In the genomic region with DNA sequence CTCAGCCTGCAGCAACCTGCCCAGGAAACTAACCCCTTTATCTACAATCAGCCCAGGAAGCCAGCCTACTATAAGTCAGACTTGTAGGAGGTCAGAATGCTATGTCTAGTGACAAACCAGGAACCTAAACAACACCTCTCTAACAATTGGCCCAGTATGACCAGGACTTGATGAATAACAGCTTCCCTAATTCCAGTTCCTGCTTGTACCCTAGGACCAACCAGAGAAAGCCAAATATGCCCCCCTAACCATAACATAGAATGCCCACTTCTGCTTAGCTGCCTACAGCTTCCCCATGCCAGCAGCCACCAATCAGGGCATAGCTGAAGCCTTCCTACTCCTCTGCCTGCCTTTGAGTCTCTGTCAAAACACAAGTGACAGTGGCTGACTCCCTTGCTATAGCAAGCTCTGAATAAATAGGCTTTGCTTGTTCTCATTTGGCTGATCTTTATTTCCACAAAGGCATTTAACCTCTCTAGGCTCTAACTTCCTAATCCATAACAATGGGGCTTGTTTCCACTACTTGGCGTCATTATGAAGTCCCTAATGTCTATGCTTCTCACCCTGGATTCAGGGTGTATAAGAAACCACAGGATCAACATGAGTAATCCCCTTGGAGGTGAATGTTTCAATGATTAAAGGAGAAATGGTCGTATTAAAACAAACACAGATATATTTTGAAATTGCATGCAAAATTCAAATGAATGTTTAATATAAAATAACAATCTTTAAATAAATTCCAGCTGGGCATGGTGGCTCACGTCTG, we compare ENCODE assay signal across 16 cellular contexts.
DNase-seq lines count a peak whose midpoint lies in the region; ATAC-seq and TF ChIP-seq lines count a peak whose summit lies in the region.
"Had no signal": no experiment of that assay in that cellular context is flagged by ENCODE, and none has a peak within 500 bp of the region (broad histone marks: within the 10 kb centered on the region; RNA-seq: fewer than 3 reads in every experiment).

No MANE protein-coding gene starts in this region.

- peak overlapping the region; percentile 19 for H3K27ac Mint-ChIP-seq in activated naive CD8-positive, alpha-beta T cell treated with anti-CD3 and anti-CD28 coated beads for 36 hours
- no peak overlapping the region for H3K27ac Mint-ChIP-seq in activated naive CD8-positive, alpha-beta T cell treated with anti-CD3 and anti-CD28 coated beads, Interleukin-2, amount 50 U/mL, for 24 hours

- H3K4me1 ChIP-seq in Panc1 (ENCODE audit: control insufficient read depth, insufficient read depth, low read length): no peaks in the 10 kb centered on the region
- H3K4me1 ChIP-seq: gastroesophageal sphincter, parathyroid adenoma, testis had no signal

- peaks cover 2% of the 10 kb centered on the region for H3K9me3 Mint-ChIP-seq in activated naive CD8-positive, alpha-beta T cell treated with anti-CD3 and anti-CD28 coated beads for 36 hours
- H3K9me3 Mint-ChIP-seq in activated naive CD8-positive, alpha-beta T cell treated with anti-CD3 and anti-CD28 coated beads, Interleukin-2, amount 50 U/mL, for 24 hours: peaks cover 5% of the 10 kb centered on the region

- no peaks in the 10 kb centered on the region for H3K36me3 ChIP-seq in Panc1 (ENCODE audit: control insufficient read depth, insufficient read depth, low read length)

- no peak overlapping the region for H3K4me3 Mint-ChIP-seq in activated naive CD8-positive, alpha-beta T cell treated with anti-CD3 and anti-CD28 coated beads for 36 hours
- no peak overlapping the region for H3K4me3 Mint-ChIP-seq in activated naive CD8-positive, alpha-beta T cell treated with anti-CD3 and anti-CD28 coated beads, Interleukin-2, amount 50 U/mL, for 24 hours

- no peaks in the 10 kb centered on the region for H3K27me3 ChIP-seq in Panc1 (ENCODE audit: control insufficient read depth, insufficient read depth, low read length)
- H3K27me3 ChIP-seq: dorsolateral prefrontal cortex, gastroesophageal sphincter, testis had no signal

- BruUV-seq in Panc1 (replicated peaks; lab: Mats Ljungman, UMichigan): no TSS peak

- CTCF ChIA-PET in Panc1 (lab: Charles Lee): no interaction called here

- DNase-seq in activated naive CD8-positive, alpha-beta T cell treated with anti-CD3 and anti-CD28 coated beads for 36 hours: no peak
- no peak for DNase-seq in activated naive CD8-positive, alpha-beta T cell treated with anti-CD3 and anti-CD28 coated beads, Interleukin-2, amount 50 U/mL, for 24 hours
- DNase-seq in Panc1 (ENCODE audit: low read depth, low spot score): no peak
- peak; percentile 89 for DNase-seq in fibroblast of peridontal ligament (ENCODE audit: extremely low read depth)
- DNase-seq in sciatic nerve (ENCODE audit: low spot score): no peak
- no peak for DNase-seq in activated T-cell treated with anti-CD3 and anti-CD28 coated beads, Interleukin-2, amount 50 U/mL, for 48 hours
- no peak for DNase-seq in dedifferentiated amniotic fluid mesenchymal stem cell (ENCODE audit: extremely low spot score)
- DNase-seq: 8988T, DMS53, dorsolateral prefrontal cortex, NCI-H2107, testis had no signal

- TF ChIP-seq CTCF in Panc1 (IDR thresholded peaks at IDR 0.05): no peak

- no peak overlapping the region for H3K4me3 ChIP-seq in Panc1 (ENCODE audit: low read depth in 2 of 2, low read length in 2 of 2)
- H3K4me3 ChIP-seq: dorsolateral prefrontal cortex, gastroesophageal sphincter, testis had no signal

- ATAC-seq in activated naive CD8-positive, alpha-beta T cell treated with anti-CD3 and anti-CD28 coated beads, Interleukin-2, amount 50 U/mL, for 24 hours: no peak
- peak; percentile 57; the same call in 1 of the 2 replicates for ATAC-seq in Panc1
- peak; percentile 74 for ATAC-seq in sciatic nerve
- no peak for ATAC-seq in GM18909 (IDR thresholded peaks at IDR 0.05; ENCODE audit: poor library complexity, unreplicated experiment)
- ATAC-seq: gastroesophageal sphincter had no signal

- H3K36me3 Mint-ChIP-seq in activated naive CD8-positive, alpha-beta T cell treated with anti-CD3 and anti-CD28 coated beads for 36 hours: peaks cover 4% of the 10 kb centered on the region
- H3K36me3 Mint-ChIP-seq in activated naive CD8-positive, alpha-beta T cell treated with anti-CD3 and anti-CD28 coated beads, Interleukin-2, amount 50 U/mL, for 24 hours (ENCODE audit: low read depth): peaks cover 9% of the 10 kb centered on the region

- no peaks in the 10 kb centered on the region for H3K27me3 Mint-ChIP-seq in activated naive CD8-positive, alpha-beta T cell treated with anti-CD3 and anti-CD28 coated beads for 36 hours
- H3K27me3 Mint-ChIP-seq in activated naive CD8-positive, alpha-beta T cell treated with anti-CD3 and anti-CD28 coated beads, Interleukin-2, amount 50 U/mL, for 24 hours: no peaks in the 10 kb centered on the region

- intact Hi-C loops in Panc1 (cut with micrococcal nuclease; ENCODE audit: unreplicated experiment) (no loop called here), sciatic nerve (cut with DNase I) (no loop called here)

- in situ Hi-C loops in Panc1 (cut with HindIII; ENCODE audit: low pct_unique_long_range_greater_than_20kb, low sequenced_read_pairs): no loop called here

- H3K4me1 Mint-ChIP-seq in activated naive CD8-positive, alpha-beta T cell treated with anti-CD3 and anti-CD28 coated beads for 36 hours: no peaks in the 10 kb centered on the region
- no peaks in the 10 kb centered on the region for H3K4me1 Mint-ChIP-seq in activated naive CD8-positive, alpha-beta T cell treated with anti-CD3 and anti-CD28 coated beads, Interleukin-2, amount 50 U/mL, for 24 hours

- no peak overlapping the region for H3K27ac ChIP-seq in Panc1 (ENCODE audit: low read length)
- H3K27ac ChIP-seq: dorsolateral prefrontal cortex, gastroesophageal sphincter, KMS-11, parathyroid adenoma, testis had no signal

- H3K9me3 ChIP-seq in Panc1 (ENCODE audit: control insufficient read depth, insufficient read depth, low read depth, low read length): no peaks in the 10 kb centered on the region
- H3K9me3 ChIP-seq: testis had no signal

- POLR2A ChIA-PET in Panc1 (lab: Charles Lee): no interaction called here

Comparison
In these comparisons a context has a peak if more than half of its experiments do, and no peak if none do; other contexts are left out.
1. ATAC-seq: peak in Panc1 (single experiment) and sciatic nerve (single experiment); none in activated naive CD8-positive, alpha-beta T cell treated with anti-CD3 and anti-CD28 coated beads, Interleukin-2, amount 50 U/mL, for 24 hours (single experiment) and GM18909 (single experiment).